1 cellular context compared by ENCODE assay signal in the genomic region with DNA sequence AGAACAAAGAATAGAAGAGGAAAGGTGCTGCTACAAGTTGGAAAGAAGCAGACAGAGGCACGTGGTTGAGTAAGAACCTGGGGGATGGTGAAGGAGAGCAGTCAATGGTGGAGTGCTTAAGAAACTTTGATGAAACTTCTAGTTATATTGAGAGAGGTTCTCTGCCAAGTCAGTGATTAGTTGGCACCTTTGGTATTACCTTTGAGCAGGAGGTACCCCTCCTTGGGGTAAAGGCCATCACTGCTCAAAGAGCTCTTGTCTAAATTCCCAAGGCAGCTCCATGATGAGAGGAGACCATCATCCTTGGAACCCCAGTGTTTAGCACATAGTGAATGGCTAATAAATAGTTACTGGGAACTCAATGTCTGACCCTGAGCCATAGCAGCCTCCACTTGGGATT.
TF ChIP-seq lines count a peak whose summit lies in the region.

No MANE protein-coding gene starts in this region.

TF ChIP-seq in WTC11, 78 proteins besides CTCF, POLR2A, EP300 and RAD21 (continued from another document):
- TF ChIP-seq NR3C1 (CRISPR knock-in tag; conservative IDR thresholded peaks at IDR 0.05; ENCODE audit: low read depth) (no peak), FOXP1 (CRISPR knock-in tag; IDR thresholded peaks at IDR 0.05; ENCODE audit: borderline replicate concordance) (no peak), FOXJ3 (CRISPR knock-in tag; IDR thresholded peaks at IDR 0.05; ENCODE audit: borderline replicate concordance) (no peak), CREM (CRISPR knock-in tag; IDR thresholded peaks at IDR 0.05) (no peak), TEAD4 (CRISPR knock-in tag; IDR thresholded peaks at IDR 0.05) (no peak), ZNF416 (CRISPR knock-in tag; IDR thresholded peaks at IDR 0.05) (no peak)
- TF ChIP-seq, protein P1, sequence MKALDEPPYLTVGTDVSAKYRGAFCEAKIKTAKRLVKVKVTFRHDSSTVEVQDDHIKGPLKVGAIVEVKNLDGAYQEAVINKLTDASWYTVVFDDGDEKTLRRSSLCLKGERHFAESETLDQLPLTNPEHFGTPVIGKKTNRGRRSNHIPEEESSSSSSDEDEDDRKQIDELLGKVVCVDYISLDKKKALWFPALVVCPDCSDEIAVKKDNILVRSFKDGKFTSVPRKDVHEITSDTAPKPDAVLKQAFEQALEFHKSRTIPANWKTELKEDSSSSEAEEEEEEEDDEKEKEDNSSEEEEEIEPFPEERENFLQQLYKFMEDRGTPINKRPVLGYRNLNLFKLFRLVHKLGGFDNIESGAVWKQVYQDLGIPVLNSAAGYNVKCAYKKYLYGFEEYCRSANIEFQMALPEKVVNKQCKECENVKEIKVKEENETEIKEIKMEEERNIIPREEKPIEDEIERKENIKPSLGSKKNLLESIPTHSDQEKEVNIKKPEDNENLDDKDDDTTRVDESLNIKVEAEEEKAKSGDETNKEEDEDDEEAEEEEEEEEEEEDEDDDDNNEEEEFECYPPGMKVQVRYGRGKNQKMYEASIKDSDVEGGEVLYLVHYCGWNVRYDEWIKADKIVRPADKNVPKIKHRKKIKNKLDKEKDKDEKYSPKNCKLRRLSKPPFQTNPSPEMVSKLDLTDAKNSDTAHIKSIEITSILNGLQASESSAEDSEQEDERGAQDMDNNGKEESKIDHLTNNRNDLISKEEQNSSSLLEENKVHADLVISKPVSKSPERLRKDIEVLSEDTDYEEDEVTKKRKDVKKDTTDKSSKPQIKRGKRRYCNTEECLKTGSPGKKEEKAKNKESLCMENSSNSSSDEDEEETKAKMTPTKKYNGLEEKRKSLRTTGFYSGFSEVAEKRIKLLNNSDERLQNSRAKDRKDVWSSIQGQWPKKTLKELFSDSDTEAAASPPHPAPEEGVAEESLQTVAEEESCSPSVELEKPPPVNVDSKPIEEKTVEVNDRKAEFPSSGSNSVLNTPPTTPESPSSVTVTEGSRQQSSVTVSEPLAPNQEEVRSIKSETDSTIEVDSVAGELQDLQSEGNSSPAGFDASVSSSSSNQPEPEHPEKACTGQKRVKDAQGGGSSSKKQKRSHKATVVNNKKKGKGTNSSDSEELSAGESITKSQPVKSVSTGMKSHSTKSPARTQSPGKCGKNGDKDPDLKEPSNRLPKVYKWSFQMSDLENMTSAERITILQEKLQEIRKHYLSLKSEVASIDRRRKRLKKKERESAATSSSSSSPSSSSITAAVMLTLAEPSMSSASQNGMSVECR (CRISPR knock-in tag; IDR thresholded peaks at IDR 0.05; ENCODE audit: borderline replicate concordance): no peak
